10 cellular contexts compared by ENCODE assay signal in the genomic region with DNA sequence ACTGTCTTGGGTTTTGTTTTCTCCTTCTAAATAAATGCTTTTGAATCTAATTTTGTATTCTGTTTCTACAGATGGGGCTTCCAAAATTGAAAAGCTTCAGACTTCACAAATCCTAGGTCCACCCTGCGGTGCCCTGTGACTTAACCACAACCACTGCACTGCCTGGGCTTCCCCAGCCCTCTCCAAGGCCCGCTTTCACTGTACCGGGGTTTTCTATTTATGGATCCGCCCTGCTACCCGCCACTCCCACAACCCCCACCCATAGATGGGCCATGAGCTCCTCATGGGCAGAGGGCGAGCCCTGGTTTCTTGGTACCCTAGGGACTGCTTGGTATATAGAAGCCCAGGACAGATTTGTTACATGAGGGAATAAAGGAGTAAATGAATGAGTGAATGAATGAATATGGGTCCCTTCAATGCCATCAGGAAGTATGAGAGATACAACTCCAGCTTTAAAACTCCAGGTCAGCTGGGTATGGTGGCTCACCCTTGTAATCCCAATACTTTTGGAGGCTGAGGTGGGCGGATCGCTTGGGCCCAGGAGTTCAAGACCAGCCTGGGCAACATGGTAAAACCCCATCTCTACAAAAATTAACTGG. TPM values are rescaled to one million over a fixed set of nuclear protein-coding genes. Genes with fewer than 3 reads are reported as not detected.
DNase-seq lines count a peak whose midpoint lies in the region; ATAC-seq and TF ChIP-seq lines count a peak whose summit lies in the region.
"Had no signal": no experiment of that assay in that cellular context is flagged by ENCODE, and none has a peak within 500 bp of the region (broad histone marks: within the 10 kb centered on the region; RNA-seq: fewer than 3 reads in every experiment).

No MANE protein-coding gene starts in this region.

- peaks cover 5 to 9% (median 6%) of the 10 kb centered on the region in 3 donors for H3K27me3 Mint-ChIP-seq in immature natural killer cell (ENCODE audit: low read depth in 3 of 3)

- BruUV-seq in OCI-LY7 (replicated peaks; lab: Mats Ljungman, UMichigan) = no TSS peak

- POLR2A ChIA-PET in OCI-LY7 (lab: Charles Lee) = interaction anchor here (0.6 to 1.8 kb wide), 7 partner anchors 11 to 652 kb away, joined by 3 to 8 read pairs (median 4); no protein-coding TSS in a partner anchor

- peak overlapping the region; percentile 47 to 84 (median 74) for H3K4me3 Mint-ChIP-seq in immature natural killer cell

- H3K4me3 ChIP-seq in OCI-LY7 (ENCODE audit: low read depth, low read length, poor library complexity, severe bottlenecking) = peak overlapping the region; percentile 49

- intact Hi-C loops in OCI-LY7 (cut with micrococcal nuclease; ENCODE audit: unreplicated experiment) = loop anchor here (1.0 to 2.0 kb wide), 2 partner anchors 16 to 47 kb away; no protein-coding TSS in a partner anchor

- no peaks in the 10 kb centered on the region for H3K9me2 ChIP-seq in OCI-LY7 (ENCODE audit: insufficient read depth, low read length)

- CTCF ChIA-PET in OCI-LY7 (lab: Charles Lee; ENCODE audit: unreplicated experiment) = interaction anchor here (0.6 to 1.1 kb wide), 2 partner anchors 14 to 21 kb away, joined by 3 read pairs; no protein-coding TSS in a partner anchor

- H3K27ac Mint-ChIP-seq in immature natural killer cell = peak overlapping the region; percentile 72 to 92 (median 88)

- peaks cover 62% of the 10 kb centered on the region for H3K4me1 ChIP-seq in OCI-LY7 (ENCODE audit: insufficient read depth, low read length, poor library complexity, severe bottlenecking)
- H3K4me1 ChIP-seq: BE2C had no signal

- H3K9me3 Mint-ChIP-seq in immature natural killer cell = no peaks in the 10 kb centered on the region

- H3K4me2 ChIP-seq in OCI-LY7 (ENCODE audit: low read length) = peak overlapping the region; percentile 82

- no peaks in the 10 kb centered on the region for H3K79me2 ChIP-seq in OCI-LY7 (ENCODE audit: insufficient read depth, low read depth, low read length)

- no peak for TF ChIP-seq CTCF in OCI-LY7 (conservative IDR thresholded peaks at IDR 0.05; ENCODE audit: low read length)

- peak overlapping the region; percentile 74 for H3K27ac ChIP-seq in OCI-LY7 (ENCODE audit: low read depth, low read length, poor library complexity, severe bottlenecking)

- no peaks in the 10 kb centered on the region for H3K36me3 ChIP-seq in OCI-LY7 (ENCODE audit: insufficient read depth, low read length)
- H3K36me3 ChIP-seq: BE2C had no signal

- no peaks in the 10 kb centered on the region for H4K20me1 ChIP-seq in OCI-LY7 (ENCODE audit: insufficient read depth, low read length)

- peaks cover 90 to 91% of the 10 kb centered on the region in 2 donors for H3K4me1 Mint-ChIP-seq in immature natural killer cell

- H3K36me3 Mint-ChIP-seq in immature natural killer cell = no peaks in the 10 kb centered on the region

- peak; percentile 8 for DNase-seq in stimulated activated naive CD4-positive, alpha-beta T cell treated with Interleukin-2 at 50 U/mL for 16 hours (lab: John Stamatoyannopoulos, UW)
- no peak for DNase-seq in stimulated activated naive CD4-positive, alpha-beta T cell (lab: John Stamatoyannopoulos, UW)
- DNase-seq in OCI-LY7 (ENCODE audit: low spot score) (no peak), immature natural killer cell (no peak), NCI-H1930 (lab: John Stamatoyannopoulos, UW) (no peak), SHP77 treated with DMSO at 0.1 percent for 48 hours (lab: John Stamatoyannopoulos, UW) (no peak)
- no peak for DNase-seq in effector CD8-positive, alpha-beta T cell (lab: John Stamatoyannopoulos, UW)
- DNase-seq: BE2C, NCI-H226 had no signal

- no peak for ATAC-seq in HG02571 (IDR thresholded peaks at IDR 0.05; ENCODE audit: unreplicated experiment)

- H2AFZ ChIP-seq in OCI-LY7 (ENCODE audit: low read length) = no peak overlapping the region; the same call in 1 of the 2 replicates

- no peaks in the 10 kb centered on the region for H3K9me3 ChIP-seq in OCI-LY7 (ENCODE audit: low read length)
- H3K9me3 ChIP-seq: BE2C had no signal

RNA-seq across cellular contexts. Expression of gene NEK6, which starts 39.8 kb away (rescaled TPM):
- total RNA-seq in OCI-LY7 (2014; rRNA removed; shearing (Covaris generic)) = 4.4 and 5.6 TPM in 2 replicates
- 12.1 and 16.4 TPM in 2 replicates for total RNA-seq in OCI-LY7 (2022)
- 10 to 100 TPM in 2 of 3 donors, 1 to 10 TPM in 1; 8.8 to 18.0 (median 13.8) TPM for polyA plus RNA-seq in immature natural killer cell
